ENCODE assay signal across 8 cellular contexts in the genomic region with DNA sequence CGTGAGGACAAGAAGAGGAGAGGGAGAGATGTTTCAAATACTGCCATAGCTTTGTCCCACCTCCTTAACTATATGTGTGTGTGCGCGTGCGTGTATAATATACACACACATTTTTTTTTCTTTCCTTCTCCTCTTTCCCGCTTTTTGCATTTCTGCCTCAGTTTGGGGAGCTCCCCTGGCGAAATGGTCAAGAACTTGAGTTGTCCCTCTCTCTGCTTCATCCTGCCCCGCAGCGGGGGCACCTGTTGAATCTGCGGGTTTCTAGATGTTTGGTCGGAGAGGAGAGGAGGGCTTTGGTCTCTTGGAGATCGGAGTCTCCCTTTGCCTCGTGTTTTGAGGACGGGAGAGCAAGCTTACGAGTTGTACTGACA. TPM values are rescaled to one million over a fixed set of nuclear protein-coding genes. Genes with fewer than 3 reads are reported as not detected.
A peak's percentile ranks its signal among the peaks of the same experiment; 100 is the strongest.
DNase-seq lines count a peak whose midpoint lies in the region; ATAC-seq and FAIRE-seq lines count a peak whose summit lies in the region.

No MANE protein-coding gene starts in this region.

- H3K4me3 Mint-ChIP-seq in effector memory CD8-positive, alpha-beta T cell = peak overlapping the region; percentile 91 to 93

- H3K9me3 ChIP-seq in HUES48 (ENCODE audit: control insufficient read depth, insufficient read depth, low read length) (no peaks in the 10 kb centered on the region), mesodermal cell (ENCODE audit: control insufficient read depth, low read length) (peaks cover 13% of the 10 kb centered on the region)

- no peak for FAIRE-seq in urothelium cell line (lab: Jason Lieb, UNC)

- ATAC-seq in GM21390 (IDR thresholded peaks at IDR 0.05; ENCODE audit: unreplicated experiment) = peak; percentile 45
- no peak for ATAC-seq in effector memory CD8-positive, alpha-beta T cell (replicated peaks)
- no peak for ATAC-seq in HG03139 (IDR thresholded peaks at IDR 0.05; ENCODE audit: unreplicated experiment)

- H3K36me3 ChIP-seq in HUES48 (ENCODE audit: control insufficient read depth, insufficient read depth, low read length) = peaks cover 24% of the 10 kb centered on the region
- peaks cover 35% of the 10 kb centered on the region for H3K36me3 ChIP-seq in mesodermal cell (ENCODE audit: control insufficient read depth, insufficient read depth, low read length)

- peak overlapping the region; percentile 81 for H3K4me3 ChIP-seq in HUES48 (ENCODE audit: low read depth, low read length)
- H3K4me3 ChIP-seq in mesodermal cell (ENCODE audit: extremely low read depth, insufficient read depth, low read length, poor library complexity, severe bottlenecking) = peak overlapping the region; percentile 76

- H3K4me1 ChIP-seq in HUES48 (ENCODE audit: control insufficient read depth, insufficient read depth, low read length) (peaks cover 4% of the 10 kb centered on the region; the same call in 1 of the 2 replicates), mesodermal cell (ENCODE audit: control insufficient read depth, insufficient read depth, low read length, poor library complexity, severe bottlenecking) (no peaks in the 10 kb centered on the region)

- H3K27ac ChIP-seq in HUES48 (ENCODE audit: low read depth, low read length) (no peak overlapping the region), mesodermal cell (ENCODE audit: low read depth, low read length, severe bottlenecking) (peak overlapping the region; percentile 36)

- peaks cover 10% of the 10 kb centered on the region; the same call in 1 of the 2 replicates for H3K27me3 ChIP-seq in HUES48 (ENCODE audit: control insufficient read depth, insufficient read depth, low read length)

- peaks cover 0 to 5% of the 10 kb centered on the region in 2 donors for H3K27me3 Mint-ChIP-seq in effector memory CD8-positive, alpha-beta T cell

- peak overlapping the region; percentile 47 to 54 for H3K27ac Mint-ChIP-seq in effector memory CD8-positive, alpha-beta T cell

- peaks cover 6% of the 10 kb centered on the region for H3K36me3 Mint-ChIP-seq in effector memory CD8-positive, alpha-beta T cell (ENCODE audit: insufficient read depth)

- WGBS in mesodermal cell (ENCODE audit: insufficient coverage in 2 of 2), 2 experiments = 22 to 27% methylated on average over 8 to 9 of the region's 14 CpGs

- peaks cover 7 to 10% of the 10 kb centered on the region in 2 donors for H3K4me1 Mint-ChIP-seq in effector memory CD8-positive, alpha-beta T cell (ENCODE audit: low read depth in 2 of 2)

- H3K9ac ChIP-seq in HUES48 (ENCODE audit: low read depth, low read length) = peak overlapping the region; percentile 73

- peaks cover 3 to 9% of the 10 kb centered on the region in 2 donors for H3K9me3 Mint-ChIP-seq in effector memory CD8-positive, alpha-beta T cell

- DNase-seq in EL = peak; percentile 49
- DNase-seq in SK-N-DZ (ENCODE audit: low spot score) = peak; percentile 49
- DNase-seq in effector memory CD8-positive, alpha-beta T cell = no peak
- DNase-seq in urothelium cell line (ENCODE audit: low spot score) = peak; percentile 23

RNA-seq across cellular contexts. Expression of a gene that starts 0.5 kb away (rescaled TPM):
- 47.1 and 50.8 TPM in 2 replicates for polyA plus RNA-seq in SK-N-DZ (2014; cell fraction: cytosol; rRNA removed)
- polyA plus RNA-seq in SK-N-DZ (2014; cell fraction: nucleus; rRNA removed) = 19.9 and 29.8 TPM in 2 replicates
- polyA plus RNA-seq in mesodermal cell (2013, experiment 1 of 2) = 23.6 TPM
- 24.3 TPM for polyA plus RNA-seq in mesodermal cell (2013, experiment 2 of 2)

Comparison
In these comparisons a context has a peak if more than half of its experiments do, and no peak if none do; other contexts are left out.
1. DNase-seq: peak in EL (single experiment), SK-N-DZ (single experiment) and urothelium cell line (single experiment); none in effector memory CD8-positive, alpha-beta T cell (0 of 3).